In genomic region chr2:176156959-176157498, GRCh38 we compare ENCODE assay signal across 11 cellular contexts. TPM values are rescaled to one million over a fixed set of nuclear protein-coding genes. Genes with fewer than 3 reads are reported as not detected.
DNase-seq lines count a peak whose midpoint lies in the region; ATAC-seq and TF ChIP-seq lines count a peak whose summit lies in the region.
"Had no signal": no experiment of that assay in that cellular context is flagged by ENCODE, and none has a peak within 500 bp of the region (broad histone marks: within the 10 kb centered on the region; RNA-seq: fewer than 3 reads in every experiment).

Gene HOXD3 (plus strand): TSS chr2:176157307. CDS start chr2:176169115, 11,808 bp downstream.

- no peaks in the 10 kb centered on the region for H3K36me3 Mint-ChIP-seq in endothelial cell (ENCODE audit: low read depth, unreplicated experiment)
- H3K36me3 Mint-ChIP-seq: T-cell had no signal

- no peak for TF ChIP-seq CTCF in endothelial cell (IDR thresholded peaks at IDR 0.05; ENCODE audit: unreplicated experiment)
- TF ChIP-seq CTCF in gastrocnemius medialis (IDR thresholded peaks at IDR 0.05 in 4 of 5, conservative IDR thresholded peaks at IDR 0.05 in 1 of 5) = no peak
- TF ChIP-seq CTCF in foreskin keratinocyte (conservative IDR thresholded peaks at IDR 0.05) = no peak

- no peaks in the 10 kb centered on the region for H3K9me3 Mint-ChIP-seq in endothelial cell (ENCODE audit: unreplicated experiment)
- H3K9me3 Mint-ChIP-seq: T-cell had no signal

- ATAC-seq in gastrocnemius medialis (no peak), foreskin keratinocyte (no peak), GM18907 (IDR thresholded peaks at IDR 0.05; ENCODE audit: unreplicated experiment) (no peak)
- ATAC-seq: T-cell had no signal

- peaks cover 25% of the 10 kb centered on the region for H3K4me1 Mint-ChIP-seq in endothelial cell (ENCODE audit: unreplicated experiment)

- H3K4me3 Mint-ChIP-seq in endothelial cell (ENCODE audit: unreplicated experiment) = peak within 1 kb of the TSS; percentile 78

- peaks cover 44 to 63% (median 53%) of the 10 kb centered on the region in 3 donors for H3K27me3 ChIP-seq in gastrocnemius medialis
- peaks cover 60% of the 10 kb centered on the region for H3K27me3 ChIP-seq in foreskin keratinocyte

- H3K4me1 ChIP-seq in gastrocnemius medialis (peaks cover 4 to 5% of the 10 kb centered on the region in 2 donors), foreskin keratinocyte (peaks cover 3% of the 10 kb centered on the region)

- intact Hi-C loops in gastrocnemius medialis (cut with DNase I; ENCODE audit: low total_unique reads) = no loop called here

- no peaks in the 10 kb centered on the region for H3K9me3 ChIP-seq in gastrocnemius medialis
- H3K9me3 ChIP-seq: esophagus squamous epithelium had no signal

- peak within 1 kb of the TSS; percentile 58 for H3K27ac Mint-ChIP-seq in endothelial cell (ENCODE audit: unreplicated experiment)

- no peak for TF ChIP-seq POLR2A in gastrocnemius medialis (IDR thresholded peaks at IDR 0.05)

- no peak within 1 kb of the TSS for H3K27ac ChIP-seq in gastrocnemius medialis
- H3K27ac ChIP-seq in foreskin keratinocyte = no peak within 1 kb of the TSS
- H3K27ac ChIP-seq: esophagus squamous epithelium had no signal

- DNase-seq in NCI-H146 (lab: John Stamatoyannopoulos, UW) (peak; percentile 25), NCI-H146 treated with DMSO at 0.1 percent for 48 hours (lab: John Stamatoyannopoulos, UW; ENCODE audit: unreplicated experiment) (no peak), NCI-H748 (lab: John Stamatoyannopoulos, UW; ENCODE audit: unreplicated experiment) (peak; percentile 73), endothelial cell (ENCODE audit: low spot score) (no peak), gastrocnemius medialis (no peak), foreskin keratinocyte (no peak)
- DNase-seq in effector CD4-positive, alpha-beta T cell = no peak
- DNase-seq: activated effector memory CD4-positive, alpha-beta T cell treated with anti-CD3 and anti-CD28 coated beads, Interleukin-2, amount 50 U/mL, for 16 hours; esophagus squamous epithelium; T-cell had no signal

- H3K27me3 Mint-ChIP-seq in endothelial cell (ENCODE audit: unreplicated experiment) = peaks cover 42% of the 10 kb centered on the region

- no peaks in the 10 kb centered on the region for H3K36me3 ChIP-seq in gastrocnemius medialis
- H3K36me3 ChIP-seq: esophagus squamous epithelium had no signal

- H3K4me3 ChIP-seq in gastrocnemius medialis = peak within 1 kb of the TSS in 3 of 4 donors; percentile 8 to 41 (median 30)

- in situ Hi-C loops in gastrocnemius medialis (cut with MboI; ENCODE audit: low sequenced_read_pairs in 4 of 4) = no loop called here

RNA-seq across cellular contexts. Expression of gene HOXD3, which starts in this region (rescaled TPM):
- total RNA-seq in endothelial cell (ENCODE audit: unreplicated experiment) (4.1 TPM), gastrocnemius medialis (1 to 10 TPM in 1 of 4 donors, under 1 TPM in 2, not detected in 1; 0.36 to 1.7 (median 0.64) TPM), foreskin keratinocyte (0.32 and 1.2 TPM in 2 replicates)
- polyA plus RNA-seq in foreskin keratinocyte = 0.23 and 0.45 TPM in 2 replicates

Comparison
In these comparisons a context has a peak if more than half of its experiments do, and no peak if none do; other contexts are left out.
1. DNase-seq: peak in NCI-H146 (single experiment) and NCI-H748 (single experiment); none in NCI-H146 treated with DMSO at 0.1 percent for 48 hours (single experiment), endothelial cell (single experiment), gastrocnemius medialis (0 of 2), foreskin keratinocyte (0 of 2) and effector CD4-positive, alpha-beta T cell (single experiment).